ENCODE assay signal across 8 cellular contexts in genomic region chr12:31324845-31325523, GRCh38. TPM values are rescaled to one million over a fixed set of nuclear protein-coding genes. Genes with fewer than 3 reads are reported as not detected.
DNase-seq lines count a peak whose midpoint lies in the region; ATAC-seq and TF ChIP-seq lines count a peak whose summit lies in the region.

No MANE protein-coding gene starts in this region.

- H3K27ac Mint-ChIP-seq in IgD-negative memory B cell = peak overlapping the region; percentile 90 to 99 (median 99)
- peak overlapping the region; percentile 93 to 94 for H3K27ac Mint-ChIP-seq in T-cell

- H3K4me2 ChIP-seq in hepatocyte = peak overlapping the region; percentile 79

- no peaks in the 10 kb centered on the region for H3K9me3 Mint-ChIP-seq in IgD-negative memory B cell
- no peaks in the 10 kb centered on the region for H3K9me3 Mint-ChIP-seq in T-cell

- CTCF ChIA-PET in T-cell (lab: Charles Lee) = interaction anchor here in 1 of 2 donors (0.6 kb wide), 1 partner anchor 31 kb away, joined by 3 read pairs; no protein-coding TSS in a partner anchor

- peak overlapping the region; percentile 28 for H2AFZ ChIP-seq in hepatocyte

- H3K36me3 ChIP-seq in ascending aorta (no peaks in the 10 kb centered on the region), hepatocyte (replicated peaks; ENCODE audit: insufficient read depth, low read depth) (no peaks in the 10 kb centered on the region), sigmoid colon (no peaks in the 10 kb centered on the region)

- H3K36me3 Mint-ChIP-seq in IgD-negative memory B cell (no peaks in the 10 kb centered on the region), T-cell (no peaks in the 10 kb centered on the region)

- H3K27ac ChIP-seq in ascending aorta (peak overlapping the region; percentile 70 to 84), hepatocyte (peak overlapping the region; percentile 99), sigmoid colon (peak overlapping the region; percentile 90 to 96 (median 94))

- intact Hi-C loops in ascending aorta (cut with DNase I) = loop anchor here (2.0 to 10.0 kb wide), 2 partner anchors 266 to 570 kb away; partner anchors contain the start of genes CAPRIN2 and DENND5B
- intact Hi-C loops in sigmoid colon (cut with DNase I) = loop anchor here (1.0 to 5.0 kb wide), 5 partner anchors 48 to 782 kb away; partner anchors contain the start of genes AMN1, BICD1 and ETFBKMT

- TF ChIP-seq POLR2A in sigmoid colon (IDR thresholded peaks at IDR 0.05) = no peak

- WGBS in hepatocyte (ENCODE audit: low lambda C conversion rate, missing lambda C conversion rate) = under 1% methylated on average over 66 of the region's 69 CpGs
- WGBS in sigmoid colon, 2 donors = 0% methylated on average over 69 of the region's 69 CpGs

- H3K4me1 ChIP-seq in ascending aorta (no peaks in the 10 kb centered on the region), hepatocyte (ENCODE audit: insufficient read depth) (peaks cover 30% of the 10 kb centered on the region), sigmoid colon (peaks cover 0 to 20% (median 12%) of the 10 kb centered on the region in 4 donors)

- POLR2A ChIA-PET in T-cell (lab: Charles Lee) = no interaction called here

- ATAC-seq in T-cell (replicated peaks in 1 of 4) = peak in 3 of 4 experiments; percentile 0 to 21 (median 15)

- H4K20me1 ChIP-seq in hepatocyte (ENCODE audit: insufficient read depth, poor library complexity, severe bottlenecking) = peaks cover 27% of the 10 kb centered on the region

- peaks cover 55% of the 10 kb centered on the region for H3K79me2 ChIP-seq in hepatocyte

- H3K4me3 ChIP-seq in ascending aorta (peak overlapping the region; percentile 86 to 91), hepatocyte (peak overlapping the region; percentile 67), sigmoid colon (peak overlapping the region; percentile 71 to 88 (median 75))

- H3K9me3 ChIP-seq in ascending aorta (no peaks in the 10 kb centered on the region), hepatocyte (ENCODE audit: low read depth) (no peaks in the 10 kb centered on the region), sigmoid colon (no peaks in the 10 kb centered on the region)

- TF ChIP-seq CTCF in ascending aorta (IDR thresholded peaks at IDR 0.05) (no peak), hepatocyte (IDR thresholded peaks at IDR 0.05; ENCODE audit: poor library complexity) (no peak), sigmoid colon (IDR thresholded peaks at IDR 0.05) (no peak)

- peak; percentile 52 for DNase-seq in NK-92 treated with Interleukin-12 subunit alpha and Interleukin-12 subunit beta, amount 100 ng/mL, for 24 hours (lab: John Stamatoyannopoulos, UW)
- DNase-seq in NK-92 (lab: John Stamatoyannopoulos, UW; ENCODE audit: unreplicated experiment) = no peak
- DNase-seq in T-cell = peak in 33 of 34 experiments; percentile 3 to 50 (median 27)
- DNase-seq in ascending aorta (ENCODE audit: low spot score in 2 of 2) = peak; percentile 9 to 79
- peak; percentile 64 for DNase-seq in hepatocyte (ENCODE audit: low spot score)
- peak; percentile 80 for DNase-seq in sigmoid colon
- DNase-seq in putamen (ENCODE audit: low spot score) = no peak

- H3K27me3 Mint-ChIP-seq in IgD-negative memory B cell (peaks cover 1% of the 10 kb centered on the region), T-cell (no peaks in the 10 kb centered on the region)

- no peaks in the 10 kb centered on the region for H3K9me2 ChIP-seq in hepatocyte (replicated peaks; ENCODE audit: insufficient read depth)

- peak in 1 of 4 donors; percentile 9 for TF ChIP-seq EP300 in sigmoid colon (IDR thresholded peaks at IDR 0.05)

- H3K4me1 Mint-ChIP-seq in IgD-negative memory B cell = peaks cover 27 to 39% (median 37%) of the 10 kb centered on the region in 3 donors
- H3K4me1 Mint-ChIP-seq in T-cell = peaks cover 36 to 51% (median 45%) of the 10 kb centered on the region in 3 donors

- peak overlapping the region; percentile 89 to 99 (median 98) for H3K4me3 Mint-ChIP-seq in IgD-negative memory B cell
- H3K4me3 Mint-ChIP-seq in T-cell = peak overlapping the region; percentile 88 to 98 (median 92)

- no peaks in the 10 kb centered on the region for H3K27me3 ChIP-seq in ascending aorta
- H3K27me3 ChIP-seq in hepatocyte = no peaks in the 10 kb centered on the region
- H3K27me3 ChIP-seq in sigmoid colon = no peaks in the 10 kb centered on the region

RNA-seq across cellular contexts. Expression of gene SINHCAF, which starts 1.0 kb away (rescaled TPM):
- 126 TPM for polyA plus RNA-seq in IgD-negative memory B cell
- total RNA-seq in T-cell = 10 to 100 TPM; 70.3 to 93.2 (median 85.0) TPM
- total RNA-seq in ascending aorta = 10.9 TPM
- total RNA-seq in hepatocyte = 109 and 122 TPM in 2 replicates
- polyA plus RNA-seq in hepatocyte = 64.1 and 66.2 TPM in 2 replicates
- 10 to 100 TPM; 38.2 to 68.4 (median 51.8) TPM for total RNA-seq in sigmoid colon
- 10 to 100 TPM; 31.1 to 53.9 (median 51.7) TPM for polyA plus RNA-seq in sigmoid colon

Comparison
In these comparisons a context has a peak if more than half of its experiments do, and no peak if none do; other contexts are left out.
1. DNase-seq: peak in NK-92 treated with Interleukin-12 subunit alpha and Interleukin-12 subunit beta, amount 100 ng/mL, for 24 hours (single experiment), T-cell (33 of 34), ascending aorta (2 of 2), hepatocyte (single experiment) and sigmoid colon (single experiment); none in NK-92 (single experiment) and putamen (single experiment).
2. Peak in every context shown above with its lines, with median percentiles within 50 percentile points of each other: H3K27ac ChIP-seq and H3K4me3 ChIP-seq.